ENCODE assay signal across 22 cellular contexts in the genomic region with DNA sequence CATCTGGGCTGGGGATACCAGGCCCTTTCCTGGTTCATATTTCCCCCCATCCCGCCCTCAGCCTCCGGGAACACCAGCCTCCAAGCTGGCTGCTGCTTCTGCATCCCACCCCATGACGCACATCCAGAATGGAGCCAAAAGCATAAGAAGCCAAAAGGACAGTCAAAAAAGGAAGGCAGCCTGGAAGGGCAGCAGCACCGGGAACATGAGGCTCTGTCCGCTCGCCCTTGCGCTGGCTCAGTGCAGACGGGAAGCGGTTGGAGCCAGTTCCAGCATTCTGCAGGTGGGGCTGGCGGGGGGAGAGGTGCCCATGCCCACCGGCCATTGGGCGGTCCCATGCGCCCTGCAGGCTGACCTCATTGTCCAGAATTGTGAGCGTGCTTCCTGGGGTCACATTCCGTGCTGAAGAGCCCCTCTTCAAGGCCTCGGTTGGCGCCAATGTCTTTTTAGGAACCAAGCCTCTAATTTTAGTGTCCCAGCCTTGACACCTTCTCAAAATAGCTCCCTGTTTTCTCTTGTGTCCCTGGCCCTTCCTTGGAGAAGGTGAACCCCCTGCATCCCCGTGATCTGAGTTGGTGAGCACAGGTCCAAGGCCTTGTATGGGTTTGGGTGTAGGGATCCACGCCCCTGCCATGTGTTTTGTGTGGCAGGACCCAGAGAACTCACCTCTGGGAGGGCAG. TPM values are rescaled to one million over a fixed set of nuclear protein-coding genes. Genes with fewer than 3 reads are reported as not detected.
"Had no signal": no experiment of that assay in that cellular context is flagged by ENCODE, and none has a peak within 500 bp of the region (broad histone marks: within the 10 kb centered on the region; RNA-seq: fewer than 3 reads in every experiment).

No MANE protein-coding gene starts in this region.

- H3K27me3 Mint-ChIP-seq: progenitor cell of endocrine pancreas had no signal

- H3K4me1 ChIP-seq: sigmoid colon had no signal

- H3K9me3 Mint-ChIP-seq: activated B cell treated with CpG ODN at 0.5 μM for 24 hours; activated CD4-positive, alpha-beta memory T cell treated with anti-CD3 and anti-CD28 coated beads, Interleukin-2, amount 10 ng/mL, durations not matched to agents 7 days and 5 days; activated naive CD8-positive, alpha-beta T cell treated with anti-CD3 and anti-CD28 coated beads for 36 hours; mesothelial cell of epicardium; natural killer cell treated with Interleukin-12 subunit alpha and Interleukin-12 subunit beta and Interleukin-15 and Interleukin-18, amount 100 ng/mL, for 72 hours; stimulated activated effector memory CD8-positive, alpha-beta T cell treated with anti-CD3 and anti-CD28 coated beads, Interleukin-12 subunit alpha, Interleukin-12 subunit beta, amount 100 ng/mL, for 72 hours; T-helper 2 cell treated with Interferon-gamma antibody and Interleukin-4, amounts not matched to agents 5 μg/mL and 100 μg/mL, for 36 hours had no signal

- DNase-seq: activated B cell treated with CpG ODN at 0.5 μM for 24 hours; activated CD4-positive, alpha-beta memory T cell treated with anti-CD3 and anti-CD28 coated beads, Interleukin-2, amount 10 ng/mL, durations not matched to agents 7 days and 5 days; activated CD4-positive, alpha-beta T cell treated with anti-CD3 and anti-CD28 coated beads for 4 hours; activated CD8-positive, alpha-beta memory T cell treated with anti-CD3 and anti-CD28 coated beads, Interleukin-2, amount 10 ng/mL, durations not matched to agents 7 days and 5 days; activated naive CD8-positive, alpha-beta T cell treated with anti-CD3 and anti-CD28 coated beads for 36 hours; amygdala; caudate nucleus; dorsolateral prefrontal cortex; islet precursor cell; sigmoid colon; stimulated activated CD4-positive, alpha-beta T cell treated with anti-CD3 and anti-CD28 coated beads, Interleukin-4, amount 100 ng/mL, for 24 hours; stomach had no signal

- ATAC-seq: activated CD8-positive, alpha-beta memory T cell treated with anti-CD3 and anti-CD28 coated beads, Interleukin-2, amount 10 ng/mL, durations not matched to agents 7 days and 5 days; natural killer cell treated with Interleukin-12 subunit alpha and Interleukin-12 subunit beta and Interleukin-15 and Interleukin-18, amount 100 ng/mL, for 72 hours; stimulated activated effector memory CD8-positive, alpha-beta T cell treated with anti-CD3 and anti-CD28 coated beads, Interleukin-12 subunit alpha, Interleukin-12 subunit beta, amount 100 ng/mL, for 72 hours had no signal

- H3K27ac ChIP-seq: dorsolateral prefrontal cortex, epithelial cell of prostate, hepatocyte, sigmoid colon, stomach, upper lobe of left lung had no signal

- H3K36me3 Mint-ChIP-seq: activated CD8-positive, alpha-beta memory T cell treated with anti-CD3 and anti-CD28 coated beads, Interleukin-2, amount 10 ng/mL, durations not matched to agents 7 days and 5 days; activated naive CD8-positive, alpha-beta T cell treated with anti-CD3 and anti-CD28 coated beads for 36 hours; mesothelial cell of epicardium; natural killer cell treated with Interleukin-12 subunit alpha and Interleukin-12 subunit beta and Interleukin-15 and Interleukin-18, amount 100 ng/mL, for 72 hours; stimulated activated effector memory CD8-positive, alpha-beta T cell treated with anti-CD3 and anti-CD28 coated beads, Interleukin-12 subunit alpha, Interleukin-12 subunit beta, amount 100 ng/mL, for 72 hours had no signal

- H3K36me3 ChIP-seq: sigmoid colon, stomach, upper lobe of left lung had no signal

- H3K27ac Mint-ChIP-seq: activated B cell treated with CpG ODN at 0.5 μM for 24 hours; activated CD4-positive, alpha-beta memory T cell treated with anti-CD3 and anti-CD28 coated beads, Interleukin-2, amount 10 ng/mL, durations not matched to agents 7 days and 5 days; activated CD8-positive, alpha-beta memory T cell treated with anti-CD3 and anti-CD28 coated beads, Interleukin-2, amount 10 ng/mL, durations not matched to agents 7 days and 5 days; activated naive CD8-positive, alpha-beta T cell treated with anti-CD3 and anti-CD28 coated beads for 36 hours; mesothelial cell of epicardium; natural killer cell treated with Interleukin-12 subunit alpha and Interleukin-12 subunit beta and Interleukin-15 and Interleukin-18, amount 100 ng/mL, for 72 hours; progenitor cell of endocrine pancreas; stimulated activated effector memory CD8-positive, alpha-beta T cell treated with anti-CD3 and anti-CD28 coated beads, Interleukin-12 subunit alpha, Interleukin-12 subunit beta, amount 100 ng/mL, for 72 hours; T-helper 2 cell treated with Interferon-gamma antibody and Interleukin-4, amounts not matched to agents 5 μg/mL and 100 μg/mL, for 36 hours had no signal

- H3K4me1 Mint-ChIP-seq: activated B cell treated with CpG ODN at 0.5 μM for 24 hours; activated CD4-positive, alpha-beta memory T cell treated with anti-CD3 and anti-CD28 coated beads, Interleukin-2, amount 10 ng/mL, durations not matched to agents 7 days and 5 days; activated CD8-positive, alpha-beta memory T cell treated with anti-CD3 and anti-CD28 coated beads, Interleukin-2, amount 10 ng/mL, durations not matched to agents 7 days and 5 days; activated naive CD8-positive, alpha-beta T cell treated with anti-CD3 and anti-CD28 coated beads for 36 hours; stimulated activated effector memory CD8-positive, alpha-beta T cell treated with anti-CD3 and anti-CD28 coated beads, Interleukin-12 subunit alpha, Interleukin-12 subunit beta, amount 100 ng/mL, for 72 hours had no signal

- H3K4me3 ChIP-seq: dorsolateral prefrontal cortex, hepatocyte, sigmoid colon, stomach, upper lobe of left lung had no signal

- H3K4me3 Mint-ChIP-seq: activated B cell treated with CpG ODN at 0.5 μM for 24 hours; activated CD4-positive, alpha-beta memory T cell treated with anti-CD3 and anti-CD28 coated beads, Interleukin-2, amount 10 ng/mL, durations not matched to agents 7 days and 5 days; activated CD8-positive, alpha-beta memory T cell treated with anti-CD3 and anti-CD28 coated beads, Interleukin-2, amount 10 ng/mL, durations not matched to agents 7 days and 5 days; activated naive CD8-positive, alpha-beta T cell treated with anti-CD3 and anti-CD28 coated beads for 36 hours; mesothelial cell of epicardium; natural killer cell treated with Interleukin-12 subunit alpha and Interleukin-12 subunit beta and Interleukin-15 and Interleukin-18, amount 100 ng/mL, for 72 hours; stimulated activated effector memory CD8-positive, alpha-beta T cell treated with anti-CD3 and anti-CD28 coated beads, Interleukin-12 subunit alpha, Interleukin-12 subunit beta, amount 100 ng/mL, for 72 hours; T-helper 2 cell treated with Interferon-gamma antibody and Interleukin-4, amounts not matched to agents 5 μg/mL and 100 μg/mL, for 36 hours had no signal

- H3K9me3 ChIP-seq: sigmoid colon, stomach, upper lobe of left lung had no signal

- H3K27me3 ChIP-seq: dorsolateral prefrontal cortex, hepatocyte, upper lobe of left lung had no signal

RNA-seq across cellular contexts. Expression of gene NPPB, which starts 28.4 kb away (rescaled TPM):
- total RNA-seq: activated B cell treated with CpG ODN at 0.5 μM for 24 hours; activated CD4-positive, alpha-beta memory T cell treated with anti-CD3 and anti-CD28 coated beads, Interleukin-2, amount 10 ng/mL, durations not matched to agents 7 days and 5 days; activated CD8-positive, alpha-beta memory T cell treated with anti-CD3 and anti-CD28 coated beads, Interleukin-2, amount 10 ng/mL, durations not matched to agents 7 days and 5 days; activated naive CD8-positive, alpha-beta T cell treated with anti-CD3 and anti-CD28 coated beads for 36 hours; lung microvascular endothelial cell; natural killer cell treated with Interleukin-12 subunit alpha and Interleukin-12 subunit beta and Interleukin-15 and Interleukin-18, amount 100 ng/mL, for 72 hours; sigmoid colon; temporal lobe; upper lobe of left lung had no signal

RNA-seq across cellular contexts. Expression of gene NPPA, which starts 39.5 kb away (rescaled TPM):
- total RNA-seq: activated B cell treated with CpG ODN at 0.5 μM for 24 hours; activated CD4-positive, alpha-beta memory T cell treated with anti-CD3 and anti-CD28 coated beads, Interleukin-2, amount 10 ng/mL, durations not matched to agents 7 days and 5 days; activated CD8-positive, alpha-beta memory T cell treated with anti-CD3 and anti-CD28 coated beads, Interleukin-2, amount 10 ng/mL, durations not matched to agents 7 days and 5 days; activated naive CD8-positive, alpha-beta T cell treated with anti-CD3 and anti-CD28 coated beads for 36 hours; hepatocyte; mesothelial cell of epicardium; natural killer cell treated with Interleukin-12 subunit alpha and Interleukin-12 subunit beta and Interleukin-15 and Interleukin-18, amount 100 ng/mL, for 72 hours; progenitor cell of endocrine pancreas; sigmoid colon had no signal
